Comparison of ENCODE assay signal across 1 cellular context in genomic region chr20:10665027-10665561, GRCh38.
TF ChIP-seq lines count a peak whose summit lies in the region.

No MANE protein-coding gene starts in this region.

TF ChIP-seq in GM23338, 12 proteins besides CTCF, POLR2A, EP300 and RAD21 (continued from another document):
- TF ChIP-seq ZNF462 (CRISPR knock-in tag; IDR thresholded peaks at IDR 0.05) (no peak), NANOG (IDR thresholded peaks at IDR 0.05; ENCODE audit: borderline replicate concordance) (no peak), ZNF331 (CRISPR knock-in tag; IDR thresholded peaks at IDR 0.05; ENCODE audit: low read depth) (no peak), EZH2 (IDR thresholded peaks at IDR 0.05; ENCODE audit: low read depth, unreplicated experiment) (no peak), ETS1 (IDR thresholded peaks at IDR 0.05) (no peak), ZNF114 (CRISPR knock-in tag; IDR thresholded peaks at IDR 0.05) (no peak), CREB1 (CRISPR knock-in tag; IDR thresholded peaks at IDR 0.05; ENCODE audit: low read depth) (no peak), JUNB (IDR thresholded peaks at IDR 0.05; ENCODE audit: unreplicated experiment) (no peak)
